In the genomic region with DNA sequence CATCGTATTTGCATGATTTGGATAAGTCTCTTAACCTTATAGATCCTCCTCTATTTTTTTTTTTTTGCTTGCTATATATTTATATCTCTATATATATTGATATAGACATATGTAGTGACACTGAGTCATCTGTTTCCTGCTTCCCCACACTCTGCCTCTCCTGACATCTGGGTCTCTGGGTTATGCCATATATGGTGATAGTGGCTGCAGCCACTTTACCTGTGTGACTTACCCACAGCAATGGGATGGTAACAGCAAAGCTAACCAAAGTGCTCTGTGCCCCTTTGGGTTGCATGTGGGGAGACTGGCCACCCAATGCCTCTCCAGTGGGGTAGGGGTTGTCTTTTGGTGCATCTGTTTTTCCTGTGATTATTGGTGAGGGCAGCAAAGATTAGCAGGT, we compare ENCODE assay signal across 1 cellular context.
TF ChIP-seq lines count a peak whose summit lies in the region.

No MANE protein-coding gene starts in this region.

TF ChIP-seq in WTC11, 78 proteins besides CTCF, POLR2A, EP300 and RAD21:
- TF ChIP-seq FOXP1 (CRISPR knock-in tag; IDR thresholded peaks at IDR 0.05; ENCODE audit: borderline replicate concordance) (no peak), ZNF232 (CRISPR knock-in tag; IDR thresholded peaks at IDR 0.05) (no peak), SMAD3 (CRISPR knock-in tag; IDR thresholded peaks at IDR 0.05; ENCODE audit: borderline replicate concordance) (no peak), ZNF281 (CRISPR knock-in tag; IDR thresholded peaks at IDR 0.05) (no peak), NR3C1 (CRISPR knock-in tag; conservative IDR thresholded peaks at IDR 0.05; ENCODE audit: low read depth) (no peak), ZNF263 (CRISPR knock-in tag; IDR thresholded peaks at IDR 0.05; ENCODE audit: low read depth) (no peak)
- TF ChIP-seq, protein P1, sequence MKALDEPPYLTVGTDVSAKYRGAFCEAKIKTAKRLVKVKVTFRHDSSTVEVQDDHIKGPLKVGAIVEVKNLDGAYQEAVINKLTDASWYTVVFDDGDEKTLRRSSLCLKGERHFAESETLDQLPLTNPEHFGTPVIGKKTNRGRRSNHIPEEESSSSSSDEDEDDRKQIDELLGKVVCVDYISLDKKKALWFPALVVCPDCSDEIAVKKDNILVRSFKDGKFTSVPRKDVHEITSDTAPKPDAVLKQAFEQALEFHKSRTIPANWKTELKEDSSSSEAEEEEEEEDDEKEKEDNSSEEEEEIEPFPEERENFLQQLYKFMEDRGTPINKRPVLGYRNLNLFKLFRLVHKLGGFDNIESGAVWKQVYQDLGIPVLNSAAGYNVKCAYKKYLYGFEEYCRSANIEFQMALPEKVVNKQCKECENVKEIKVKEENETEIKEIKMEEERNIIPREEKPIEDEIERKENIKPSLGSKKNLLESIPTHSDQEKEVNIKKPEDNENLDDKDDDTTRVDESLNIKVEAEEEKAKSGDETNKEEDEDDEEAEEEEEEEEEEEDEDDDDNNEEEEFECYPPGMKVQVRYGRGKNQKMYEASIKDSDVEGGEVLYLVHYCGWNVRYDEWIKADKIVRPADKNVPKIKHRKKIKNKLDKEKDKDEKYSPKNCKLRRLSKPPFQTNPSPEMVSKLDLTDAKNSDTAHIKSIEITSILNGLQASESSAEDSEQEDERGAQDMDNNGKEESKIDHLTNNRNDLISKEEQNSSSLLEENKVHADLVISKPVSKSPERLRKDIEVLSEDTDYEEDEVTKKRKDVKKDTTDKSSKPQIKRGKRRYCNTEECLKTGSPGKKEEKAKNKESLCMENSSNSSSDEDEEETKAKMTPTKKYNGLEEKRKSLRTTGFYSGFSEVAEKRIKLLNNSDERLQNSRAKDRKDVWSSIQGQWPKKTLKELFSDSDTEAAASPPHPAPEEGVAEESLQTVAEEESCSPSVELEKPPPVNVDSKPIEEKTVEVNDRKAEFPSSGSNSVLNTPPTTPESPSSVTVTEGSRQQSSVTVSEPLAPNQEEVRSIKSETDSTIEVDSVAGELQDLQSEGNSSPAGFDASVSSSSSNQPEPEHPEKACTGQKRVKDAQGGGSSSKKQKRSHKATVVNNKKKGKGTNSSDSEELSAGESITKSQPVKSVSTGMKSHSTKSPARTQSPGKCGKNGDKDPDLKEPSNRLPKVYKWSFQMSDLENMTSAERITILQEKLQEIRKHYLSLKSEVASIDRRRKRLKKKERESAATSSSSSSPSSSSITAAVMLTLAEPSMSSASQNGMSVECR (CRISPR knock-in tag; IDR thresholded peaks at IDR 0.05; ENCODE audit: borderline replicate concordance) = no peak
- TF ChIP-seq, protein P2, sequence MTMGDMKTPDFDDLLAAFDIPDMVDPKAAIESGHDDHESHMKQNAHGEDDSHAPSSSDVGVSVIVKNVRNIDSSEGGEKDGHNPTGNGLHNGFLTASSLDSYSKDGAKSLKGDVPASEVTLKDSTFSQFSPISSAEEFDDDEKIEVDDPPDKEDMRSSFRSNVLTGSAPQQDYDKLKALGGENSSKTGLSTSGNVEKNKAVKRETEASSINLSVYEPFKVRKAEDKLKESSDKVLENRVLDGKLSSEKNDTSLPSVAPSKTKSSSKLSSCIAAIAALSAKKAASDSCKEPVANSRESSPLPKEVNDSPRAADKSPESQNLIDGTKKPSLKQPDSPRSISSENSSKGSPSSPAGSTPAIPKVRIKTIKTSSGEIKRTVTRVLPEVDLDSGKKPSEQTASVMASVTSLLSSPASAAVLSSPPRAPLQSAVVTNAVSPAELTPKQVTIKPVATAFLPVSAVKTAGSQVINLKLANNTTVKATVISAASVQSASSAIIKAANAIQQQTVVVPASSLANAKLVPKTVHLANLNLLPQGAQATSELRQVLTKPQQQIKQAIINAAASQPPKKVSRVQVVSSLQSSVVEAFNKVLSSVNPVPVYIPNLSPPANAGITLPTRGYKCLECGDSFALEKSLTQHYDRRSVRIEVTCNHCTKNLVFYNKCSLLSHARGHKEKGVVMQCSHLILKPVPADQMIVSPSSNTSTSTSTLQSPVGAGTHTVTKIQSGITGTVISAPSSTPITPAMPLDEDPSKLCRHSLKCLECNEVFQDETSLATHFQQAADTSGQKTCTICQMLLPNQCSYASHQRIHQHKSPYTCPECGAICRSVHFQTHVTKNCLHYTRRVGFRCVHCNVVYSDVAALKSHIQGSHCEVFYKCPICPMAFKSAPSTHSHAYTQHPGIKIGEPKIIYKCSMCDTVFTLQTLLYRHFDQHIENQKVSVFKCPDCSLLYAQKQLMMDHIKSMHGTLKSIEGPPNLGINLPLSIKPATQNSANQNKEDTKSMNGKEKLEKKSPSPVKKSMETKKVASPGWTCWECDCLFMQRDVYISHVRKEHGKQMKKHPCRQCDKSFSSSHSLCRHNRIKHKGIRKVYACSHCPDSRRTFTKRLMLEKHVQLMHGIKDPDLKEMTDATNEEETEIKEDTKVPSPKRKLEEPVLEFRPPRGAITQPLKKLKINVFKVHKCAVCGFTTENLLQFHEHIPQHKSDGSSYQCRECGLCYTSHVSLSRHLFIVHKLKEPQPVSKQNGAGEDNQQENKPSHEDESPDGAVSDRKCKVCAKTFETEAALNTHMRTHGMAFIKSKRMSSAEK (CRISPR knock-in tag; IDR thresholded peaks at IDR 0.05; ENCODE audit: borderline replicate concordance) = no peak
- TF ChIP-seq, protein P3, sequence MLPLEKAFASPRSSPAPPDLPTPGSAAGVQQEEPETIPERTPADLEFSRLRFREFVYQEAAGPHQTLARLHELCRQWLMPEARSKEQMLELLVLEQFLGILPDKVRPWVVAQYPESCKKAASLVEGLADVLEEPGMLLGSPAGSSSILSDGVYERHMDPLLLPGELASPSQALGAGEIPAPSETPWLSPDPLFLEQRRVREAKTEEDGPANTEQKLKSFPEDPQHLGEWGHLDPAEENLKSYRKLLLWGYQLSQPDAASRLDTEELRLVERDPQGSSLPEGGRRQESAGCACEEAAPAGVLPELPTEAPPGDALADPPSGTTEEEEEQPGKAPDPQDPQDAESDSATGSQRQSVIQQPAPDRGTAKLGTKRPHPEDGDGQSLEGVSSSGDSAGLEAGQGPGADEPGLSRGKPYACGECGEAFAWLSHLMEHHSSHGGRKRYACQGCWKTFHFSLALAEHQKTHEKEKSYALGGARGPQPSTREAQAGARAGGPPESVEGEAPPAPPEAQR (CRISPR knock-in tag; IDR thresholded peaks at IDR 0.05) = no peak
